Comparison of ENCODE assay signal across 11 cellular contexts in the genomic region with DNA sequence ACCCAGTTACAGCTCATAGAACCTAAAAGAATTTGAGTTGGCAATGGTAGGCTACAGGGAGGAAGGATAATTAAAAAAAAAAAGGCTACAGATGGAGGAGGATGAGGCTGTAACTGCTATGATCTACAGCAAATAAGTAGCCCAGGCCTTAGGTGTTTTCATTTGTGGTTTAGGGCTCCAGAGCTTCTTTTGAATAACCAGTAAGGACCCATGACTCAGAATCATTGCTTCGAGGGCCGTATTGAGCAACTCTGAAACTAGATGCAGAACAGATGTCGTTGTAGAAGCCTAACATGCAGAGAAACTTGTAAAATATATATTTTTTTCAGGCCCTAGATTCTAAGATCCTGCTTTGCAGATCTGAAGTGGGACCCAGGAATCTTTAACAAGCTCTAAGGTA. TPM values are rescaled to one million over a fixed set of nuclear protein-coding genes. Genes with fewer than 3 reads are reported as not detected.
A peak's percentile ranks its signal among the peaks of the same experiment; 100 is the strongest.
DNase-seq lines count a peak whose midpoint lies in the region; ATAC-seq and TF ChIP-seq lines count a peak whose summit lies in the region.
"Had no signal": no experiment of that assay in that cellular context is flagged by ENCODE, and none has a peak within 500 bp of the region (broad histone marks: within the 10 kb centered on the region; RNA-seq: fewer than 3 reads in every experiment).

No MANE protein-coding gene starts in this region.

- H3K4me1 ChIP-seq in Karpas-422 (ENCODE audit: low read length) = no peaks in the 10 kb centered on the region

- no peaks in the 10 kb centered on the region for H3K27me3 ChIP-seq in Karpas-422 (ENCODE audit: low read length)

- no peak overlapping the region for H3K4me2 ChIP-seq in Karpas-422 (ENCODE audit: low read depth, low read length, poor library complexity, severe bottlenecking)

- no peak overlapping the region for H3K4me3 ChIP-seq in Karpas-422 (ENCODE audit: low read length)

- no peaks in the 10 kb centered on the region for H3K36me3 ChIP-seq in Karpas-422 (ENCODE audit: insufficient read depth, low read length)

- H3K27ac ChIP-seq in Karpas-422 (ENCODE audit: low read length) = no peak overlapping the region

- no peak overlapping the region for H3K27ac Mint-ChIP-seq in Calu3 (ENCODE audit: unreplicated experiment)
- H3K27ac Mint-ChIP-seq: T-cell had no signal

- no peak overlapping the region for H2AFZ ChIP-seq in Karpas-422 (ENCODE audit: low read length)

- no peak for TF ChIP-seq CTCF in Calu3 (IDR thresholded peaks at IDR 0.05; ENCODE audit: unreplicated experiment)

- H3K4me3 Mint-ChIP-seq in Calu3 (ENCODE audit: low read depth, unreplicated experiment) = no peak overlapping the region
- H3K4me3 Mint-ChIP-seq: T-cell had no signal

- H3K9me2 ChIP-seq in Karpas-422 (replicated peaks; ENCODE audit: insufficient read depth, low read length) = no peaks in the 10 kb centered on the region

- H3K4me1 Mint-ChIP-seq in Calu3 (ENCODE audit: low read depth, unreplicated experiment) = no peaks in the 10 kb centered on the region
- H3K4me1 Mint-ChIP-seq: T-cell had no signal

- no peaks in the 10 kb centered on the region for H3K27me3 Mint-ChIP-seq in Calu3 (ENCODE audit: unreplicated experiment)

- no peaks in the 10 kb centered on the region for H3K79me2 ChIP-seq in Karpas-422 (ENCODE audit: low read length)

- H3K36me3 Mint-ChIP-seq in Calu3 (ENCODE audit: insufficient read depth, unreplicated experiment) = no peaks in the 10 kb centered on the region
- H3K36me3 Mint-ChIP-seq: T-cell had no signal

- ATAC-seq in HG03439 (IDR thresholded peaks at IDR 0.05; ENCODE audit: unreplicated experiment) = no peak
- ATAC-seq: T-cell had no signal

- BruUV-seq in Calu3 (replicated peaks; lab: Mats Ljungman, UMichigan) = no TSS peak

- no peak overlapping the region for H3K9ac ChIP-seq in Karpas-422 (ENCODE audit: low read length)

- DNase-seq in ELR (ENCODE audit: low read depth) (peak; percentile 97), MV-4-11 (lab: John Stamatoyannopoulos, UW) (peak; percentile 94), brain pericyte (ENCODE audit: low read depth, low spot score) (peak; percentile 81), myocyte (ENCODE audit: low read depth) (peak; percentile 67), Karpas-422 (no peak), Calu3 (no peak), RPMI8226 (no peak)
- DNase-seq: NCI-H2081, T-cell had no signal

- intact Hi-C loops in Calu3 (cut with micrococcal nuclease; ENCODE audit: unreplicated experiment) = no loop called here

- H3K9me3 ChIP-seq in Karpas-422 (ENCODE audit: low read length) = no peaks in the 10 kb centered on the region

- CTCF ChIA-PET in Calu3 (lab: Charles Lee) = no interaction called here

- no peaks in the 10 kb centered on the region for H3K9me3 Mint-ChIP-seq in Calu3 (ENCODE audit: low read depth, unreplicated experiment)
- H3K9me3 Mint-ChIP-seq: T-cell had no signal

- H4K20me1 ChIP-seq in Karpas-422 (ENCODE audit: insufficient read depth, low read depth, low read length) = no peaks in the 10 kb centered on the region

RNA-seq across cellular contexts. Expression of gene ASIP, which starts 19.0 kb away (rescaled TPM):
- total RNA-seq in myocyte (not detected in 2 replicates), Calu3 (2022) (not detected in 2 replicates)
- polyA plus RNA-seq in myocyte (2012) = 0.30 TPM
- not detected in 2 replicates for total RNA-seq in Karpas-422 (2014; rRNA removed; shearing (Covaris generic); ENCODE audit: low replicate concordance)
- total RNA-seq: dermis microvascular lymphatic vessel endothelial cell, T-cell had no signal

Comparison
In these comparisons a context has a peak if more than half of its experiments do, and no peak if none do; other contexts are left out.
1. DNase-seq: peak in ELR (single experiment), MV-4-11 (single experiment), brain pericyte (single experiment) and myocyte (single experiment); none in Karpas-422 (single experiment), Calu3 (single experiment) and RPMI8226 (single experiment).